12 cellular contexts compared by ENCODE assay signal in the genomic region with DNA sequence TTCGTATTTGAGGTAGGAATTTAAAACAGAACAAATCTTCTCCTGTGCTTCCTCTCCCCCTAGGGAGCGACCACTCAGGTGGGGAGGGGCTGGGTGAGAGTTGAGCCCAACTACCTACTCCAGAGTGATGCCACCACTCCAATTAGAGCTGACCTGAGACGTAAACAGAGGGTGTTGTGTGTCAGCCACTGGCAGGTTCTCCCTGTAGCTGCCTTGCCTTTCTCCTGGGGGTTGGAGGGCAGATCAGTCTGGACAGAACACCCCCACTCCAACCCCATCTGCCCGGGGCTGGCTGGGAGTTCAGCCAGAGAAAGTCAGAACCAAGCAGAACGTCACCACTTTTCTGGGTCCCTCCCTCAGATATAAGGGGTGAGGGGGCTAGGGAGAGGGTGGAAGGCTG. TPM values are rescaled to one million over a fixed set of nuclear protein-coding genes. Genes with fewer than 3 reads are reported as not detected.
DNase-seq lines count a peak whose midpoint lies in the region; ATAC-seq and TF ChIP-seq lines count a peak whose summit lies in the region.
"Had no signal": no experiment of that assay in that cellular context is flagged by ENCODE, and none has a peak within 500 bp of the region (broad histone marks: within the 10 kb centered on the region; RNA-seq: fewer than 3 reads in every experiment).

No MANE protein-coding gene starts in this region.

- POLR2A ChIA-PET in activated CD4-positive, alpha-beta memory T cell treated with anti-CD3 and anti-CD28 coated beads, Interleukin-2, amount 10 ng/mL, durations not matched to agents 7 days and 5 days (lab: Charles Lee) = interaction anchor here (0.5 to 9.9 kb wide), 5 partner anchors 10 to 318 kb away, joined by 3 to 143 read pairs (median 16); a partner anchor contains a TSS
- POLR2A ChIA-PET in naive thymus-derived CD4-positive, alpha-beta T cell (lab: Charles Lee) = interaction anchor here (0.5 to 5.4 kb wide), 3 partner anchors 11 to 597 kb away, joined by 3 to 34 read pairs (median 4); a partner anchor contains a TSS

- TF ChIP-seq EP300 in suprapubic skin (IDR thresholded peaks at IDR 0.05) = no peak

- H3K27me3 Mint-ChIP-seq in T-helper 2 cell treated with Interferon-gamma antibody and Interleukin-4, amounts not matched to agents 5 μg/mL and 100 μg/mL, for 36 hours (ENCODE audit: low read depth) = peaks cover 4% of the 10 kb centered on the region
- no peaks in the 10 kb centered on the region for H3K27me3 Mint-ChIP-seq in activated CD4-positive, alpha-beta memory T cell treated with anti-CD3 and anti-CD28 coated beads, Interleukin-2, amount 10 ng/mL, durations not matched to agents 7 days and 5 days
- H3K27me3 Mint-ChIP-seq in naive thymus-derived CD4-positive, alpha-beta T cell = no peaks in the 10 kb centered on the region

- peaks cover 0 to 34% (median 8%) of the 10 kb centered on the region in 3 experiments for H3K36me3 ChIP-seq in naive thymus-derived CD4-positive, alpha-beta T cell (ENCODE audit: control insufficient read depth in 2 of 3, insufficient read depth in 3 of 3, low read length in 3 of 3)
- peaks cover 42% of the 10 kb centered on the region for H3K36me3 ChIP-seq in suprapubic skin

- H3K9me3 ChIP-seq in naive thymus-derived CD4-positive, alpha-beta T cell (ENCODE audit: control insufficient read depth in 2 of 3, low read length in 3 of 3) = no peaks in the 10 kb centered on the region
- no peaks in the 10 kb centered on the region for H3K9me3 ChIP-seq in suprapubic skin

- DNase-seq in T-helper 2 cell treated with Interferon-gamma antibody and Interleukin-4, amounts not matched to agents 5 μg/mL and 100 μg/mL, for 36 hours (ENCODE audit: low spot score) = no peak
- DNase-seq in T-helper 2 cell (no peak), HFF-Myc (ENCODE audit: extremely low read depth, low read depth) (no peak), suprapubic skin (ENCODE audit: low spot score in 2 of 2) (no peak)
- no peak for DNase-seq in activated CD4-positive, alpha-beta memory T cell treated with anti-CD3 and anti-CD28 coated beads, Interleukin-2, amount 10 ng/mL, durations not matched to agents 7 days and 5 days
- DNase-seq in naive thymus-derived CD4-positive, alpha-beta T cell = no peak
- DNase-seq: kidney glomerular epithelial cell, NCI-H510A, SIG-M5 had no signal

- H3K9me3 Mint-ChIP-seq in T-helper 2 cell treated with Interferon-gamma antibody and Interleukin-4, amounts not matched to agents 5 μg/mL and 100 μg/mL, for 36 hours = no peaks in the 10 kb centered on the region
- no peaks in the 10 kb centered on the region for H3K9me3 Mint-ChIP-seq in activated CD4-positive, alpha-beta memory T cell treated with anti-CD3 and anti-CD28 coated beads, Interleukin-2, amount 10 ng/mL, durations not matched to agents 7 days and 5 days
- no peaks in the 10 kb centered on the region for H3K9me3 Mint-ChIP-seq in naive thymus-derived CD4-positive, alpha-beta T cell
- H3K9me3 Mint-ChIP-seq: nephron had no signal

- no peak for ATAC-seq in naive thymus-derived CD4-positive, alpha-beta T cell
- ATAC-seq in GM21576 (IDR thresholded peaks at IDR 0.05; ENCODE audit: unreplicated experiment) (no peak), GM18502 (IDR thresholded peaks at IDR 0.05; ENCODE audit: poor library complexity, unreplicated experiment) (no peak)

- intact Hi-C loops in naive thymus-derived CD4-positive, alpha-beta T cell (cut with micrococcal nuclease) = no loop called here

- peak overlapping the region; percentile 55 for H3K4me3 Mint-ChIP-seq in T-helper 2 cell treated with Interferon-gamma antibody and Interleukin-4, amounts not matched to agents 5 μg/mL and 100 μg/mL, for 36 hours
- H3K4me3 Mint-ChIP-seq in activated CD4-positive, alpha-beta memory T cell treated with anti-CD3 and anti-CD28 coated beads, Interleukin-2, amount 10 ng/mL, durations not matched to agents 7 days and 5 days = peak overlapping the region; percentile 74
- H3K4me3 Mint-ChIP-seq in naive thymus-derived CD4-positive, alpha-beta T cell = peak overlapping the region in 7 of 10 donors; percentile 23 to 73 (median 55)
- H3K4me3 Mint-ChIP-seq: nephron had no signal

- peaks cover 4 to 5% of the 10 kb centered on the region in 2 donors for H3K4me1 ChIP-seq in naive thymus-derived CD4-positive, alpha-beta T cell (ENCODE audit: control insufficient read depth in 2 of 2, insufficient read depth in 2 of 2, low read length in 2 of 2)
- H3K4me1 ChIP-seq in suprapubic skin = peaks cover 16% of the 10 kb centered on the region

- H3K27ac ChIP-seq in naive thymus-derived CD4-positive, alpha-beta T cell (ENCODE audit: low read depth, low read length) = no peak overlapping the region
- no peak overlapping the region for H3K27ac ChIP-seq in suprapubic skin

- H3K36me3 Mint-ChIP-seq in T-helper 2 cell treated with Interferon-gamma antibody and Interleukin-4, amounts not matched to agents 5 μg/mL and 100 μg/mL, for 36 hours (ENCODE audit: low read depth) = peaks cover 16% of the 10 kb centered on the region
- H3K36me3 Mint-ChIP-seq in activated CD4-positive, alpha-beta memory T cell treated with anti-CD3 and anti-CD28 coated beads, Interleukin-2, amount 10 ng/mL, durations not matched to agents 7 days and 5 days (ENCODE audit: low read depth) = peaks cover 26% of the 10 kb centered on the region
- H3K36me3 Mint-ChIP-seq in naive thymus-derived CD4-positive, alpha-beta T cell = peaks cover 0 to 17% (median 3%) of the 10 kb centered on the region in 5 donors

- TF ChIP-seq POLR2A in suprapubic skin (IDR thresholded peaks at IDR 0.05) = no peak

- peaks cover 6% of the 10 kb centered on the region for H3K4me1 Mint-ChIP-seq in T-helper 2 cell treated with Interferon-gamma antibody and Interleukin-4, amounts not matched to agents 5 μg/mL and 100 μg/mL, for 36 hours (ENCODE audit: low read depth)
- H3K4me1 Mint-ChIP-seq in activated CD4-positive, alpha-beta memory T cell treated with anti-CD3 and anti-CD28 coated beads, Interleukin-2, amount 10 ng/mL, durations not matched to agents 7 days and 5 days = peaks cover 26% of the 10 kb centered on the region
- H3K4me1 Mint-ChIP-seq in naive thymus-derived CD4-positive, alpha-beta T cell = peaks cover 0 to 14% (median 5%) of the 10 kb centered on the region in 7 donors

- no peaks in the 10 kb centered on the region for H3K27me3 ChIP-seq in naive thymus-derived CD4-positive, alpha-beta T cell (ENCODE audit: control insufficient read depth in 2 of 2, insufficient read depth in 2 of 2, low read length in 2 of 2)
- no peaks in the 10 kb centered on the region for H3K27me3 ChIP-seq in suprapubic skin

- H3K4me3 ChIP-seq in HFF-Myc (replicated peaks; ENCODE audit: low read depth, low read length) = peak overlapping the region; percentile 79
- no peak overlapping the region for H3K4me3 ChIP-seq in naive thymus-derived CD4-positive, alpha-beta T cell (ENCODE audit: low read length)
- H3K4me3 ChIP-seq in suprapubic skin = no peak overlapping the region

- no peak overlapping the region for H3K27ac Mint-ChIP-seq in T-helper 2 cell treated with Interferon-gamma antibody and Interleukin-4, amounts not matched to agents 5 μg/mL and 100 μg/mL, for 36 hours
- H3K27ac Mint-ChIP-seq in activated CD4-positive, alpha-beta memory T cell treated with anti-CD3 and anti-CD28 coated beads, Interleukin-2, amount 10 ng/mL, durations not matched to agents 7 days and 5 days = no peak overlapping the region
- H3K27ac Mint-ChIP-seq in naive thymus-derived CD4-positive, alpha-beta T cell = peak overlapping the region in 1 of 9 donors; percentile 23
- H3K27ac Mint-ChIP-seq: nephron had no signal

- WGBS in suprapubic skin = 76% methylated on average over 5 of the region's 5 CpGs

- TF ChIP-seq CTCF in HFF-Myc (IDR thresholded peaks at IDR 0.05; ENCODE audit: low read depth, low read length, missing control alignments) = no peak
- no peak for TF ChIP-seq CTCF in suprapubic skin (IDR thresholded peaks at IDR 0.05)

- CTCF ChIA-PET in activated CD4-positive, alpha-beta memory T cell treated with anti-CD3 and anti-CD28 coated beads, Interleukin-2, amount 10 ng/mL, durations not matched to agents 7 days and 5 days (lab: Charles Lee) = interaction anchor here (0.7 to 1.1 kb wide), 4 partner anchors 11 to 585 kb away, joined by 3 to 4 read pairs (median 3); a partner anchor contains a TSS
- CTCF ChIA-PET in naive thymus-derived CD4-positive, alpha-beta T cell (lab: Charles Lee) = no interaction called here

RNA-seq across cellular contexts. Expression of a gene that starts 2.0 kb away (rescaled TPM):
- 1 to 10 TPM; 5.5 to 5.6 TPM for total RNA-seq in activated CD4-positive, alpha-beta memory T cell treated with anti-CD3 and anti-CD28 coated beads, Interleukin-2, amount 10 ng/mL, durations not matched to agents 7 days and 5 days
- 1 to 10 TPM in 1 of 5 experiments, under 1 TPM in 4; 0.32 to 6.7 (median 0.68) TPM for total RNA-seq in naive thymus-derived CD4-positive, alpha-beta T cell
- 1 to 10 TPM in 1 of 2 donors, under 1 TPM in 1; 0.69 to 1.0 TPM for polyA plus RNA-seq in naive thymus-derived CD4-positive, alpha-beta T cell
- total RNA-seq in suprapubic skin = 1 to 10 TPM in 3 of 4 donors, not detected in 1; 1.1 to 3.3 (median 2.7) TPM

RNA-seq across cellular contexts. Expression of a gene that starts 11.3 kb away (rescaled TPM):
- total RNA-seq in activated CD4-positive, alpha-beta memory T cell treated with anti-CD3 and anti-CD28 coated beads, Interleukin-2, amount 10 ng/mL, durations not matched to agents 7 days and 5 days = 10 to 100 TPM; 16.6 to 18.3 TPM
- 10 to 100 TPM; 20.6 to 53.3 (median 25.7) TPM for total RNA-seq in naive thymus-derived CD4-positive, alpha-beta T cell
- 10 to 100 TPM; 16.7 to 20.5 TPM for polyA plus RNA-seq in naive thymus-derived CD4-positive, alpha-beta T cell
- 1 to 10 TPM; 5.5 to 8.5 (median 8.5) TPM for total RNA-seq in suprapubic skin

RNA-seq across cellular contexts. Expression of a gene that starts 11.6 kb away (rescaled TPM):
- total RNA-seq in activated CD4-positive, alpha-beta memory T cell treated with anti-CD3 and anti-CD28 coated beads, Interleukin-2, amount 10 ng/mL, durations not matched to agents 7 days and 5 days = 10 to 100 TPM; 37.2 to 39.2 TPM
- 10 to 100 TPM; 56.7 to 85.4 (median 67.7) TPM for total RNA-seq in naive thymus-derived CD4-positive, alpha-beta T cell
- 10 to 100 TPM; 17.7 to 31.5 TPM for polyA plus RNA-seq in naive thymus-derived CD4-positive, alpha-beta T cell
- 10 to 100 TPM; 22.1 to 38.2 (median 30.7) TPM for total RNA-seq in suprapubic skin
